Comparison of ENCODE assay signal across 8 cellular contexts in genomic region chr10:45983538-45984186, GRCh38. TPM values are rescaled to one million over a fixed set of nuclear protein-coding genes. Genes with fewer than 3 reads are reported as not detected.
DNase-seq lines count a peak whose midpoint lies in the region; ATAC-seq and TF ChIP-seq lines count a peak whose summit lies in the region.
"Not testable (repeated sequence)": the region's sequence is repeated elsewhere in the genome, so short reads cannot be mapped to it uniquely, and the experiment has no call there.

No MANE protein-coding gene starts in this region.

- ATAC-seq in GM18907 (IDR thresholded peaks at IDR 0.05; ENCODE audit: unreplicated experiment) = peak; percentile 58
- peak in 1 of 2 donors; percentile 67 for ATAC-seq in activated T-cell treated with anti-CD3 and anti-CD28 coated beads, Interleukin-2, amount 50 U/mL, for 4 hours
- ATAC-seq in left colon = peak; percentile 84

- not testable (repeated sequence) for H3K27ac ChIP-seq in SJSA1

- H3K4me3 ChIP-seq in AG10803 (ENCODE audit: low read length); SJSA1; skeletal muscle cell (ENCODE audit: low read depth, low read length): not testable (repeated sequence)

- not testable (repeated sequence) for H3K36me3 ChIP-seq in SJSA1

- not testable (repeated sequence) for H3K4me1 Mint-ChIP-seq in activated T-cell treated with anti-CD3 and anti-CD28 coated beads, Interleukin-2, amount 50 U/mL, for 4 hours (ENCODE audit: low read depth); endothelial cell (ENCODE audit: unreplicated experiment)

- peaks cover 16% of the 10 kb centered on the region for H3K36me3 Mint-ChIP-seq in activated T-cell treated with anti-CD3 and anti-CD28 coated beads, Interleukin-2, amount 50 U/mL, for 4 hours (ENCODE audit: insufficient read depth)
- H3K36me3 Mint-ChIP-seq in endothelial cell (ENCODE audit: low read depth, unreplicated experiment) = not testable (repeated sequence)

- not testable (repeated sequence) for H3K27me3 ChIP-seq in SJSA1 (replicated peaks)

- TF ChIP-seq CTCF in AG10803 (conservative IDR thresholded peaks at IDR 0.05; ENCODE audit: low read length) = peak; percentile 51
- peak; percentile 29 for TF ChIP-seq CTCF in endothelial cell (IDR thresholded peaks at IDR 0.05; ENCODE audit: unreplicated experiment)

- intact Hi-C loops in left colon (cut with DNase I, micrococcal nuclease) = not testable (repeated sequence)

- H3K4me1 ChIP-seq in SJSA1 (replicated peaks) = not testable (repeated sequence)

- H3K27ac Mint-ChIP-seq in endothelial cell (ENCODE audit: unreplicated experiment) = not testable (repeated sequence)

- DNase-seq in AG10803 (ENCODE audit: low read depth) (peak; percentile 66), LHCN-M2 (ENCODE audit: low read depth) (peak; percentile 64), SJSA1 (ENCODE audit: low read depth in 1 of 2, low spot score in 2 of 2) (peak; percentile 26 to 51), endothelial cell (ENCODE audit: low spot score) (peak; percentile 57), left colon (peak in 1 of 2 donors; percentile 41), skeletal muscle cell (ENCODE audit: low read depth) (peak; percentile 19)
- DNase-seq in activated T-cell treated with anti-CD3 and anti-CD28 coated beads, Interleukin-2, amount 50 U/mL, for 4 hours = peak; percentile 8

- not testable (repeated sequence) for H3K27me3 Mint-ChIP-seq in activated T-cell treated with anti-CD3 and anti-CD28 coated beads, Interleukin-2, amount 50 U/mL, for 4 hours (ENCODE audit: low read depth); endothelial cell (ENCODE audit: unreplicated experiment)

- H3K4me3 Mint-ChIP-seq in activated T-cell treated with anti-CD3 and anti-CD28 coated beads, Interleukin-2, amount 50 U/mL, for 4 hours; endothelial cell (ENCODE audit: unreplicated experiment): not testable (repeated sequence)

- H3K9me3 Mint-ChIP-seq in activated T-cell treated with anti-CD3 and anti-CD28 coated beads, Interleukin-2, amount 50 U/mL, for 4 hours; endothelial cell (ENCODE audit: unreplicated experiment): not testable (repeated sequence)

- H3K9me3 ChIP-seq in SJSA1 (replicated peaks) = not testable (repeated sequence)

RNA-seq across cellular contexts. Expression of gene TIMM23, which starts 11.4 kb away (rescaled TPM):
- total RNA-seq in LHCN-M2 (2014; rRNA removed) (107 and 117 TPM in 2 replicates), endothelial cell (ENCODE audit: unreplicated experiment) (57.9 TPM), left colon (10 to 100 TPM; 37.4 to 50.3 TPM)
- 99.1 TPM for polyA plus RNA-seq in LHCN-M2 (2012)
- 163 and 170 TPM in 2 replicates for total RNA-seq in SJSA1 (2014; rRNA removed; shearing (Covaris generic))
- total RNA-seq in activated T-cell treated with anti-CD3 and anti-CD28 coated beads, Interleukin-2, amount 50 U/mL, for 4 hours = 100 to 1,000 TPM; 125 to 129 (median 125) TPM

RNA-seq across cellular contexts. Expression of gene NCOA4, which starts 46.8 kb away (rescaled TPM):
- total RNA-seq in LHCN-M2 (2014; rRNA removed) (129 and 137 TPM in 2 replicates), endothelial cell (ENCODE audit: unreplicated experiment) (191 TPM), left colon (100 to 1,000 TPM; 172 to 204 TPM)
- polyA plus RNA-seq in LHCN-M2 (2012) = 66.7 TPM
- total RNA-seq in SJSA1 (2014; rRNA removed; shearing (Covaris generic)) = 236 and 245 TPM in 2 replicates
- total RNA-seq in activated T-cell treated with anti-CD3 and anti-CD28 coated beads, Interleukin-2, amount 50 U/mL, for 4 hours = 10 to 100 TPM; 83.3 to 90.7 (median 89.1) TPM
